In the genomic region with DNA sequence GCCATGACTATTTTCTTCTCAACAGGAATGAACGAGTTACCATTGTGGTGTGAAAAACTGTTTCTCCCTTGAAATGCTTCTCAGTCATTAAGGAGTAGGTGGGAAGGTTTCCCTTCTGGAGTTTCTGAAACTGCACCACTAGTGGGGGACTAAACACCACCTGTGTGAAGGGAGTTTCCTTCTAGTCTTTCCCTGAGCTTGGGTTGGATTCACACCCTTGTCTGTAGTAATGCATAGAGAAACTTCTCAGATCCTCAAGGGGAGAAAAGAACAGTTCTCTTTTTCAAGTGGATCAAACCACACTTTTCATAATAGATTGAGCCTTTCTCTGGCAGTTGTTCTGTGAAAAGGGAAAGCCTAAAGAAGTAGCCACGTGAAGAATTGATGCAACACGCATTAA, we compare ENCODE assay signal across 24 cellular contexts. TPM values are rescaled to one million over a fixed set of nuclear protein-coding genes. Genes with fewer than 3 reads are reported as not detected.
A peak's percentile ranks its signal among the peaks of the same experiment; 100 is the strongest.
DNase-seq lines count a peak whose midpoint lies in the region; ATAC-seq, FAIRE-seq and TF ChIP-seq lines count a peak whose summit lies in the region.
"Had no signal": no experiment of that assay in that cellular context is flagged by ENCODE, and none has a peak within 500 bp of the region (broad histone marks: within the 10 kb centered on the region; RNA-seq: fewer than 3 reads in every experiment).

No MANE protein-coding gene starts in this region.

- H3K9me3 Mint-ChIP-seq in activated CD8-positive, alpha-beta T cell treated with anti-CD3 and anti-CD28 coated beads for 36 hours, result no peaks in the 10 kb centered on the region
- no peaks in the 10 kb centered on the region for H3K9me3 Mint-ChIP-seq in activated CD8-positive, alpha-beta T cell treated with anti-CD3 and anti-CD28 coated beads, Interleukin-2, amount 10 ng/mL, durations not matched to agents 7 days and 5 days (ENCODE audit: insufficient read depth)
- H3K9me3 Mint-ChIP-seq in stimulated activated effector memory CD8-positive, alpha-beta T cell treated with anti-CD3 and anti-CD28 coated beads, Interleukin-12 subunit alpha, Interleukin-12 subunit beta, amount 100 ng/mL, for 72 hours, result no peaks in the 10 kb centered on the region
- no peaks in the 10 kb centered on the region for H3K9me3 Mint-ChIP-seq in neural progenitor cell
- no peaks in the 10 kb centered on the region for H3K9me3 Mint-ChIP-seq in Caco-2 (ENCODE audit: unreplicated experiment)
- H3K9me3 Mint-ChIP-seq: brain, nephron had no signal

- H3K79me2 ChIP-seq in neural progenitor cell (ENCODE audit: low read depth), result no peaks in the 10 kb centered on the region
- H3K79me2 ChIP-seq: hepatocyte had no signal

- H3K4me1 ChIP-seq in neural progenitor cell, result peaks cover 22% of the 10 kb centered on the region
- no peaks in the 10 kb centered on the region for H3K4me1 ChIP-seq in Caco-2
- H3K4me1 ChIP-seq: transverse colon had no signal

- DNase-seq in activated CD8-positive, alpha-beta T cell treated with anti-CD3 and anti-CD28 coated beads for 36 hours, result no peak
- no peak for DNase-seq in activated CD8-positive, alpha-beta T cell treated with anti-CD3 and anti-CD28 coated beads, Interleukin-2, amount 10 ng/mL, durations not matched to agents 7 days and 5 days
- DNase-seq in GM12891 (ENCODE audit: insufficient read length, low spot score), result no peak
- no peak for DNase-seq in stimulated activated effector memory CD8-positive, alpha-beta T cell treated with anti-CD3 and anti-CD28 coated beads, Interleukin-12 subunit alpha, Interleukin-12 subunit beta, amount 100 ng/mL, for 72 hours (ENCODE audit: low spot score in 2 of 2)
- no peak for DNase-seq in neural progenitor cell (ENCODE audit: low spot score)
- DNase-seq in inferior parietal cortex (ENCODE audit: extremely low spot score), result no peak
- DNase-seq in Caco-2, result no peak
- DNase-seq: activated CD8-positive, alpha-beta memory T cell treated with anti-CD3 and anti-CD28 coated beads, Interleukin-2, amount 10 ng/mL, durations not matched to agents 7 days and 5 days; activated effector memory CD4-positive, alpha-beta T cell treated with anti-CD3 and anti-CD28 coated beads, Interleukin-2, amount 50 U/mL, for 16 hours; COR-L47; IMR-90; left cardiac atrium; NCI-H1105; NCI-H2029; NCI-H226; ovary; transverse colon had no signal

- H3K9me3 ChIP-seq in neural progenitor cell (ENCODE audit: low read depth) (no peaks in the 10 kb centered on the region), Caco-2 (no peaks in the 10 kb centered on the region)
- H3K9me3 ChIP-seq: gastroesophageal sphincter, ovary, SJSA1, transverse colon had no signal

- peak overlapping the region; percentile 99 for H3K27ac Mint-ChIP-seq in activated CD8-positive, alpha-beta T cell treated with anti-CD3 and anti-CD28 coated beads for 36 hours
- no peak overlapping the region for H3K27ac Mint-ChIP-seq in activated CD8-positive, alpha-beta T cell treated with anti-CD3 and anti-CD28 coated beads, Interleukin-2, amount 10 ng/mL, durations not matched to agents 7 days and 5 days
- peak overlapping the region; percentile 60 for H3K27ac Mint-ChIP-seq in stimulated activated effector memory CD8-positive, alpha-beta T cell treated with anti-CD3 and anti-CD28 coated beads, Interleukin-12 subunit alpha, Interleukin-12 subunit beta, amount 100 ng/mL, for 72 hours
- H3K27ac Mint-ChIP-seq in neural progenitor cell (no peak overlapping the region), Caco-2 (ENCODE audit: unreplicated experiment) (no peak overlapping the region)
- H3K27ac Mint-ChIP-seq: activated CD8-positive, alpha-beta memory T cell treated with anti-CD3 and anti-CD28 coated beads, Interleukin-2, amount 10 ng/mL, durations not matched to agents 7 days and 5 days; nephron had no signal

- H3K27ac ChIP-seq in neural progenitor cell, result no peak overlapping the region
- H3K27ac ChIP-seq: gastroesophageal sphincter, hepatocyte, ovary, SJSA1, transverse colon had no signal

- TF ChIP-seq CTCF in activated CD8-positive, alpha-beta T cell treated with anti-CD3 and anti-CD28 coated beads for 36 hours (IDR thresholded peaks at IDR 0.05), result no peak
- TF ChIP-seq CTCF in neural progenitor cell (IDR thresholded peaks at IDR 0.05) (no peak), Caco-2 (IDR thresholded peaks at IDR 0.05; ENCODE audit: insufficient read depth in 1 of 2, low read depth in 1 of 2, low read length in 1 of 2, severe bottlenecking in 1 of 2, unreplicated experiment in 1 of 2) (no peak)

- H3K27me3 Mint-ChIP-seq in activated CD8-positive, alpha-beta T cell treated with anti-CD3 and anti-CD28 coated beads for 36 hours, result no peaks in the 10 kb centered on the region
- no peaks in the 10 kb centered on the region for H3K27me3 Mint-ChIP-seq in activated CD8-positive, alpha-beta T cell treated with anti-CD3 and anti-CD28 coated beads, Interleukin-2, amount 10 ng/mL, durations not matched to agents 7 days and 5 days (ENCODE audit: low read depth)
- peaks cover 2% of the 10 kb centered on the region for H3K27me3 Mint-ChIP-seq in neural progenitor cell (ENCODE audit: insufficient read depth, low read depth)
- no peaks in the 10 kb centered on the region for H3K27me3 Mint-ChIP-seq in Caco-2 (ENCODE audit: insufficient read depth, unreplicated experiment)
- H3K27me3 Mint-ChIP-seq: activated CD8-positive, alpha-beta memory T cell treated with anti-CD3 and anti-CD28 coated beads, Interleukin-2, amount 10 ng/mL, durations not matched to agents 7 days and 5 days had no signal

- H3K4me1 Mint-ChIP-seq in activated CD8-positive, alpha-beta T cell treated with anti-CD3 and anti-CD28 coated beads for 36 hours (ENCODE audit: low read depth), result peaks cover 89% of the 10 kb centered on the region
- peaks cover 64% of the 10 kb centered on the region for H3K4me1 Mint-ChIP-seq in activated CD8-positive, alpha-beta T cell treated with anti-CD3 and anti-CD28 coated beads, Interleukin-2, amount 10 ng/mL, durations not matched to agents 7 days and 5 days (ENCODE audit: low read depth)
- peaks cover 71% of the 10 kb centered on the region for H3K4me1 Mint-ChIP-seq in stimulated activated effector memory CD8-positive, alpha-beta T cell treated with anti-CD3 and anti-CD28 coated beads, Interleukin-12 subunit alpha, Interleukin-12 subunit beta, amount 100 ng/mL, for 72 hours
- H3K4me1 Mint-ChIP-seq in neural progenitor cell, result peaks cover 3% of the 10 kb centered on the region
- H3K4me1 Mint-ChIP-seq in Caco-2 (ENCODE audit: low read depth, unreplicated experiment), result no peaks in the 10 kb centered on the region
- H3K4me1 Mint-ChIP-seq: nephron had no signal

- H3K36me3 ChIP-seq in neural progenitor cell, result no peaks in the 10 kb centered on the region
- no peaks in the 10 kb centered on the region for H3K36me3 ChIP-seq in Caco-2 (ENCODE audit: control insufficient read depth, insufficient read depth, low read length)
- H3K36me3 ChIP-seq: gastroesophageal sphincter, ovary, SJSA1, transverse colon had no signal

- H3K4me3 ChIP-seq in neural progenitor cell, result no peak overlapping the region
- H3K4me3 ChIP-seq in Caco-2 (ENCODE audit: low read depth, low read length), result no peak overlapping the region
- H3K4me3 ChIP-seq: gastroesophageal sphincter, hepatocyte, ovary, SJSA1, transverse colon had no signal

- no TSS peak for BruUV-seq in Caco-2 (replicated peaks; lab: Mats Ljungman, UMichigan)

- H3K4me3 Mint-ChIP-seq in activated CD8-positive, alpha-beta T cell treated with anti-CD3 and anti-CD28 coated beads for 36 hours, result no peak overlapping the region
- H3K4me3 Mint-ChIP-seq in activated CD8-positive, alpha-beta T cell treated with anti-CD3 and anti-CD28 coated beads, Interleukin-2, amount 10 ng/mL, durations not matched to agents 7 days and 5 days, result no peak overlapping the region
- no peak overlapping the region for H3K4me3 Mint-ChIP-seq in stimulated activated effector memory CD8-positive, alpha-beta T cell treated with anti-CD3 and anti-CD28 coated beads, Interleukin-12 subunit alpha, Interleukin-12 subunit beta, amount 100 ng/mL, for 72 hours
- no peak overlapping the region for H3K4me3 Mint-ChIP-seq in neural progenitor cell
- H3K4me3 Mint-ChIP-seq in Caco-2 (ENCODE audit: unreplicated experiment), result no peak overlapping the region
- H3K4me3 Mint-ChIP-seq: activated CD8-positive, alpha-beta memory T cell treated with anti-CD3 and anti-CD28 coated beads, Interleukin-2, amount 10 ng/mL, durations not matched to agents 7 days and 5 days; brain; nephron had no signal

- no peak overlapping the region for H3K4me2 ChIP-seq in neural progenitor cell
- H3K4me2 ChIP-seq: hepatocyte had no signal

- ATAC-seq in activated CD8-positive, alpha-beta T cell treated with anti-CD3 and anti-CD28 coated beads for 36 hours, result no peak
- ATAC-seq in activated CD8-positive, alpha-beta T cell treated with anti-CD3 and anti-CD28 coated beads, Interleukin-2, amount 10 ng/mL, durations not matched to agents 7 days and 5 days, result no peak
- ATAC-seq in HG02870 (IDR thresholded peaks at IDR 0.05; ENCODE audit: unreplicated experiment), result peak; percentile 49
- no peak for ATAC-seq in stimulated activated effector memory CD8-positive, alpha-beta T cell treated with anti-CD3 and anti-CD28 coated beads, Interleukin-12 subunit alpha, Interleukin-12 subunit beta, amount 100 ng/mL, for 72 hours
- ATAC-seq: activated CD8-positive, alpha-beta memory T cell treated with anti-CD3 and anti-CD28 coated beads, Interleukin-2, amount 10 ng/mL, durations not matched to agents 7 days and 5 days; gastroesophageal sphincter; left cardiac atrium had no signal

- FAIRE-seq in GM12891 (lab: Jason Lieb, UNC), result no peak
- FAIRE-seq: H1 had no signal

- H4K20me1 ChIP-seq in neural progenitor cell (ENCODE audit: low read depth), result no peaks in the 10 kb centered on the region

- peaks cover 28% of the 10 kb centered on the region for H3K36me3 Mint-ChIP-seq in activated CD8-positive, alpha-beta T cell treated with anti-CD3 and anti-CD28 coated beads for 36 hours (ENCODE audit: low read depth)
- peaks cover 12% of the 10 kb centered on the region for H3K36me3 Mint-ChIP-seq in activated CD8-positive, alpha-beta T cell treated with anti-CD3 and anti-CD28 coated beads, Interleukin-2, amount 10 ng/mL, durations not matched to agents 7 days and 5 days (ENCODE audit: low read depth)
- peaks cover 54% of the 10 kb centered on the region for H3K36me3 Mint-ChIP-seq in stimulated activated effector memory CD8-positive, alpha-beta T cell treated with anti-CD3 and anti-CD28 coated beads, Interleukin-12 subunit alpha, Interleukin-12 subunit beta, amount 100 ng/mL, for 72 hours
- H3K36me3 Mint-ChIP-seq in neural progenitor cell (no peaks in the 10 kb centered on the region), Caco-2 (ENCODE audit: insufficient read depth, unreplicated experiment) (peaks cover 5% of the 10 kb centered on the region)
- H3K36me3 Mint-ChIP-seq: brain had no signal

- H3K27me3 ChIP-seq in neural progenitor cell (no peaks in the 10 kb centered on the region), Caco-2 (replicated peaks; ENCODE audit: control insufficient read depth, insufficient read depth, low read length) (no peaks in the 10 kb centered on the region)
- H3K27me3 ChIP-seq: gastroesophageal sphincter, hepatocyte, ovary, SJSA1, transverse colon had no signal

- intact Hi-C loops in activated CD8-positive, alpha-beta T cell treated with anti-CD3 and anti-CD28 coated beads for 36 hours (cut with micrococcal nuclease), result loop anchor here (5.0 kb wide), 2 partner anchors 78 to 118 kb away; partner anchors contain the start of gene LRRC8B
- intact Hi-C loops in Caco-2 (cut with micrococcal nuclease; ENCODE audit: unreplicated experiment), result no loop called here

- POLR2A ChIA-PET in activated CD8-positive, alpha-beta T cell treated with anti-CD3 and anti-CD28 coated beads for 36 hours (lab: Charles Lee), result interaction anchor here (0.6 to 1.5 kb wide), 3 partner anchors 76 to 395 kb away, joined by 3 to 5 read pairs (median 3); partner anchors contain the start of gene LRRC8B
- POLR2A ChIA-PET in activated CD8-positive, alpha-beta T cell treated with anti-CD3 and anti-CD28 coated beads, Interleukin-2, amount 10 ng/mL, durations not matched to agents 7 days and 5 days (lab: Charles Lee), result interaction anchor here (1.0 kb wide), 1 partner anchor 8 kb away, joined by 4 read pairs; no protein-coding TSS in a partner anchor
- POLR2A ChIA-PET in Caco-2 (lab: Charles Lee), result no interaction called here

- peaks cover 4% of the 10 kb centered on the region for H3F3A ChIP-seq in neural progenitor cell (ENCODE audit: low read depth)

- CTCF ChIA-PET in activated CD8-positive, alpha-beta T cell treated with anti-CD3 and anti-CD28 coated beads for 36 hours (lab: Charles Lee), result interaction anchor here (0.7 to 7.8 kb wide), 10 partner anchors 11 to 162 kb away, joined by 3 to 76 read pairs (median 4); partner anchors contain the start of gene LRRC8C
- CTCF ChIA-PET in activated CD8-positive, alpha-beta T cell treated with anti-CD3 and anti-CD28 coated beads, Interleukin-2, amount 10 ng/mL, durations not matched to agents 7 days and 5 days (lab: Charles Lee), result interaction anchor here (0.9 to 7.1 kb wide), 7 partner anchors 10 to 163 kb away, joined by 3 to 62 read pairs (median 4); partner anchors contain the start of gene LRRC8C
- CTCF ChIA-PET in Caco-2 (lab: Charles Lee), result no interaction called here

- TF ChIP-seq POLR2A in GM12891 (IDR thresholded peaks at IDR 0.05; ENCODE audit: low read depth, low read length), result no peak

- H2AFZ ChIP-seq in neural progenitor cell (replicated peaks), result no peak overlapping the region
- H2AFZ ChIP-seq: hepatocyte had no signal

- H3K9ac ChIP-seq in neural progenitor cell, result no peak overlapping the region

RNA-seq across cellular contexts. Expression of gene LRRC8C, which starts 32.1 kb away (rescaled TPM):
- total RNA-seq in activated CD8-positive, alpha-beta T cell treated with anti-CD3 and anti-CD28 coated beads for 36 hours, result 10 to 100 TPM; 34.4 to 37.4 TPM
- 10 to 100 TPM; 32.9 to 35.0 TPM for total RNA-seq in activated CD8-positive, alpha-beta T cell treated with anti-CD3 and anti-CD28 coated beads, Interleukin-2, amount 10 ng/mL, durations not matched to agents 7 days and 5 days
- 0.72 TPM for polyA plus RNA-seq in GM12891 (2012; ENCODE audit: low read depth, missing spikeins)
- total RNA-seq in neural progenitor cell (ENCODE audit: low replicate concordance) (5.3 and 5.5 TPM in 2 replicates), Caco-2 (2022) (0.07 and 0.11 TPM in 2 replicates)

Comparison
In these comparisons a context has a peak if more than half of its experiments do, and no peak if none do; other contexts are left out.
1. H3K27ac Mint-ChIP-seq: peak in activated CD8-positive, alpha-beta T cell treated with anti-CD3 and anti-CD28 coated beads for 36 hours (single experiment) and stimulated activated effector memory CD8-positive, alpha-beta T cell treated with anti-CD3 and anti-CD28 coated beads, Interleukin-12 subunit alpha, Interleukin-12 subunit beta, amount 100 ng/mL, for 72 hours (single experiment); none in activated CD8-positive, alpha-beta T cell treated with anti-CD3 and anti-CD28 coated beads, Interleukin-2, amount 10 ng/mL, durations not matched to agents 7 days and 5 days (single experiment), neural progenitor cell (single experiment) and Caco-2 (single experiment).